In genomic region chr17:40418428-40418706, GRCh38 we compare ENCODE assay signal across 9 cellular contexts. TPM values are rescaled to one million over a fixed set of nuclear protein-coding genes. Genes with fewer than 3 reads are reported as not detected.
A peak's percentile ranks its signal among the peaks of the same experiment; 100 is the strongest.
DNase-seq lines count a peak whose midpoint lies in the region; TF ChIP-seq lines count a peak whose summit lies in the region.
"Had no signal": no experiment of that assay in that cellular context is flagged by ENCODE, and none has a peak within 500 bp of the region (broad histone marks: within the 10 kb centered on the region; RNA-seq: fewer than 3 reads in every experiment).

No MANE protein-coding gene starts in this region.

- no peaks in the 10 kb centered on the region for H3K9me3 ChIP-seq in colonic mucosa
- H3K9me3 ChIP-seq in mucosa of stomach (ENCODE audit: control insufficient read depth, low read length), result no peaks in the 10 kb centered on the region

- H3K36me3 ChIP-seq in colonic mucosa, result no peaks in the 10 kb centered on the region
- no peaks in the 10 kb centered on the region for H3K36me3 ChIP-seq in mucosa of stomach (ENCODE audit: control insufficient read depth, insufficient read depth, low read length)

- no peaks in the 10 kb centered on the region for H3K4me1 ChIP-seq in colonic mucosa
- H3K4me1 ChIP-seq in mucosa of stomach (ENCODE audit: control insufficient read depth, insufficient read depth, low read length), result peaks cover 8% of the 10 kb centered on the region

- H3K9ac ChIP-seq in colonic mucosa (ENCODE audit: low read depth in 2 of 2, low read length in 2 of 2) (peak overlapping the region in 1 of 2 donors; percentile 67), mucosa of stomach (ENCODE audit: low read length) (peak overlapping the region; percentile 68)

- H3K27ac ChIP-seq in colonic mucosa, result peak overlapping the region; percentile 52

- H3K27me3 ChIP-seq in colonic mucosa (no peaks in the 10 kb centered on the region), mucosa of stomach (ENCODE audit: control insufficient read depth, insufficient read depth, low read length) (no peaks in the 10 kb centered on the region)

- intact Hi-C loops in colonic mucosa (cut with DNase I), result loop anchor here (5.0 kb wide), 1 partner anchor 56 kb away; the partner anchor contains the start of gene GJD3

- peak; percentile 14 for DNase-seq in stimulated activated CD4-positive, alpha-beta T cell treated with anti-CD3 and anti-CD28 coated beads, Interleukin-12 subunit alpha, Interleukin-12 subunit beta, amount 100 ng/mL, for 4 hours
- DNase-seq in stimulated activated CD4-positive, alpha-beta T cell treated with anti-CD3 and anti-CD28 coated beads, Interleukin-4, amount 100 ng/mL, for 4 hours, result no peak
- DNase-seq in colonic mucosa (no peak), GM13977 (ENCODE audit: low spot score) (no peak), COLO829 (ENCODE audit: low spot score) (no peak), NCI-H2029 treated with DMSO at 0.1 percent for 48 hours (lab: John Stamatoyannopoulos, UW) (no peak), NCI-H187 treated with DMSO at 0.1 percent for 48 hours (lab: John Stamatoyannopoulos, UW) (no peak)

- H3K4me3 ChIP-seq in colonic mucosa (peak overlapping the region; percentile 66), mucosa of stomach (ENCODE audit: low read length) (peak overlapping the region; percentile 72)

- in situ Hi-C loops in GM13977 (cut with MboI; ENCODE audit: low pct_unique_long_range_greater_than_20kb, low sequenced_read_pairs, unreplicated experiment), result no loop called here

- TF ChIP-seq CTCF in colonic mucosa (IDR thresholded peaks at IDR 0.05), result no peak
- no peak for TF ChIP-seq CTCF in GM13977 (IDR thresholded peaks at IDR 0.05; ENCODE audit: extremely low read depth, insufficient read depth, missing control alignments)

RNA-seq across cellular contexts. Expression of gene TOP2A, which starts 0.7 kb away (rescaled TPM):
- total RNA-seq in colonic mucosa, result 100 to 1,000 TPM in 1 of 2 donors, 10 to 100 TPM in 1; 46.2 to 124 TPM

RNA-seq across cellular contexts. Expression of gene IGFBP4, which starts 24.9 kb away (rescaled TPM):
- 100 to 1,000 TPM; 182 to 291 TPM for total RNA-seq in colonic mucosa

RNA-seq across cellular contexts. Expression of gene GJD3, which starts 53.8 kb away (rescaled TPM):
- total RNA-seq in colonic mucosa, result under 1 TPM; 0.40 to 0.85 TPM
- total RNA-seq: RPMI7951 had no signal
